ENCODE assay signal across 11 cellular contexts in genomic region chr3:159902531-159903314, GRCh38.
DNase-seq lines count a peak whose midpoint lies in the region; ATAC-seq and TF ChIP-seq lines count a peak whose summit lies in the region.
"Had no signal": no experiment of that assay in that cellular context is flagged by ENCODE, and none has a peak within 500 bp of the region (broad histone marks: within the 10 kb centered on the region; RNA-seq: fewer than 3 reads in every experiment).

No MANE protein-coding gene starts in this region.

- CTCF ChIA-PET in activated CD4-positive, alpha-beta T cell treated with anti-CD3 and anti-CD28 coated beads for 36 hours (lab: Charles Lee), result interaction anchor here (1.0 to 1.2 kb wide), 2 partner anchors 8 to 85 kb away, joined by 3 to 4 read pairs; partner anchors contain the start of gene IL12A
- CTCF ChIA-PET in RWPE1 (lab: Yijun Ruan, JAX), result interaction anchor here (0.6 to 0.7 kb wide), 2 partner anchors 15 to 104 kb away, joined by 3 to 4 read pairs; no protein-coding TSS in a partner anchor

- no peak overlapping the region for H3K27ac ChIP-seq in RWPE1
- H3K27ac ChIP-seq: uterus had no signal

- no peaks in the 10 kb centered on the region for H3K36me3 Mint-ChIP-seq in activated CD4-positive, alpha-beta T cell treated with anti-CD3 and anti-CD28 coated beads for 36 hours (ENCODE audit: low read depth)

- no peak overlapping the region for H3K4me3 Mint-ChIP-seq in activated CD4-positive, alpha-beta T cell treated with anti-CD3 and anti-CD28 coated beads for 36 hours

- POLR2A ChIA-PET in activated CD4-positive, alpha-beta T cell treated with anti-CD3 and anti-CD28 coated beads for 36 hours (lab: Charles Lee), result no interaction called here
- POLR2A ChIA-PET in RWPE1 (lab: Yijun Ruan, JAX; ENCODE audit: low non-redundant PET), result no interaction called here

- H3K9me3 Mint-ChIP-seq in activated CD4-positive, alpha-beta T cell treated with anti-CD3 and anti-CD28 coated beads for 36 hours (ENCODE audit: low read depth), result no peaks in the 10 kb centered on the region

- H3K27ac Mint-ChIP-seq in activated CD4-positive, alpha-beta T cell treated with anti-CD3 and anti-CD28 coated beads for 36 hours, result no peak overlapping the region

- ATAC-seq in GM18858 (IDR thresholded peaks at IDR 0.05; ENCODE audit: unreplicated experiment), result peak; percentile 74
- ATAC-seq in GM21526 (IDR thresholded peaks at IDR 0.05; ENCODE audit: low FRiP score, unreplicated experiment), result peak; percentile 70
- peak; percentile 47 for ATAC-seq in HG03108 (IDR thresholded peaks at IDR 0.05; ENCODE audit: unreplicated experiment)
- no peak for ATAC-seq in activated CD4-positive, alpha-beta T cell treated with anti-CD3 and anti-CD28 coated beads for 36 hours

- H3K4me1 Mint-ChIP-seq in activated CD4-positive, alpha-beta T cell treated with anti-CD3 and anti-CD28 coated beads for 36 hours, result no peaks in the 10 kb centered on the region

- intact Hi-C loops in activated CD4-positive, alpha-beta T cell treated with anti-CD3 and anti-CD28 coated beads for 36 hours (cut with DNase I, micrococcal nuclease), result no loop called here

- peak; percentile 46 for DNase-seq in left kidney (ENCODE audit: low read depth, low spot score)
- no peak for DNase-seq in activated CD4-positive, alpha-beta T cell treated with anti-CD3 and anti-CD28 coated beads for 36 hours
- no peak for DNase-seq in AML-193 (lab: John Stamatoyannopoulos, UW)
- no peak for DNase-seq in COLO668 (lab: John Stamatoyannopoulos, UW; ENCODE audit: unreplicated experiment)
- DNase-seq in RWPE1 (ENCODE audit: low spot score), result no peak
- DNase-seq: central memory CD4-positive, alpha-beta T cell; Right ventricle myocardium superior; uterus had no signal

- peaks cover 7% of the 10 kb centered on the region for H3K27me3 Mint-ChIP-seq in activated CD4-positive, alpha-beta T cell treated with anti-CD3 and anti-CD28 coated beads for 36 hours

- TF ChIP-seq CTCF in RWPE1 (conservative IDR thresholded peaks at IDR 0.05; ENCODE audit: low read depth), result no peak
